Comparison of ENCODE assay signal across 18 cellular contexts in genomic region chr11:99117603-99118002, GRCh38.
DNase-seq lines count a peak whose midpoint lies in the region; ATAC-seq and TF ChIP-seq lines count a peak whose summit lies in the region.
"Had no signal": no experiment of that assay in that cellular context is flagged by ENCODE, and none has a peak within 500 bp of the region (broad histone marks: within the 10 kb centered on the region; RNA-seq: fewer than 3 reads in every experiment).

No MANE protein-coding gene starts in this region.

- TF ChIP-seq CTCF in GM23338 (conservative IDR thresholded peaks at IDR 0.05; ENCODE audit: low read depth in 2 of 2) (peak; percentile 22 to 52), PC-3 (conservative IDR thresholded peaks at IDR 0.05; ENCODE audit: low read depth, low read length) (peak; percentile 34; the same call in 1 of the 2 replicates)

- no peaks in the 10 kb centered on the region for H3F3A ChIP-seq in GM23338 (replicated peaks; ENCODE audit: low read depth)
- H3F3A ChIP-seq in PC-3 (ENCODE audit: low read length, unreplicated experiment), result no peaks in the 10 kb centered on the region

- peak; percentile 6 for DNase-seq in DMS53 treated with DMSO at 0.1 percent for 48 hours (lab: John Stamatoyannopoulos, UW; ENCODE audit: unreplicated experiment)
- peak; percentile 14 for DNase-seq in GM23338 (ENCODE audit: low spot score)
- DNase-seq in PC-3, result no peak
- DNase-seq in iPS DF 4.7 (ENCODE audit: extremely low read depth, low spot score), result peak; percentile 1
- no peak for DNase-seq in hippocampal formation (lab: John Stamatoyannopoulos, UW)
- DNase-seq in activated CD4-positive, alpha-beta T cell treated with anti-CD3 and anti-CD28 coated beads, Interleukin-2, amount 10 ng/mL, durations not matched to agents 7 days and 5 days, result no peak
- DNase-seq: DMS153, GM23248, HFFc6, NCI-H1105, NCI-H187, NCI-H2171, NCI-H446 treated with DMSO at 0.1 percent for 48 hours, T-helper 1 cell had no signal

- ATAC-seq in GM23338 (no peak), PC-3 (no peak), GM21825 (IDR thresholded peaks at IDR 0.05; ENCODE audit: unreplicated experiment) (no peak)
- ATAC-seq: K562 had no signal

- POLR2A ChIA-PET in PC-3 (lab: Charles Lee; ENCODE audit: unreplicated experiment), result no interaction called here
- POLR2A ChIA-PET in activated CD4-positive, alpha-beta T cell treated with anti-CD3 and anti-CD28 coated beads, Interleukin-2, amount 10 ng/mL, durations not matched to agents 7 days and 5 days (lab: Charles Lee), result no interaction called here

- no TSS peak for BruUV-seq in PC-3 (replicated peaks; lab: Mats Ljungman, UMichigan)

- CTCF ChIA-PET in PC-3 (lab: Charles Lee), result no interaction called here
- CTCF ChIA-PET in activated CD4-positive, alpha-beta T cell treated with anti-CD3 and anti-CD28 coated beads, Interleukin-2, amount 10 ng/mL, durations not matched to agents 7 days and 5 days (lab: Charles Lee), result no interaction called here

- H3K27me3 Mint-ChIP-seq in GM23338 (ENCODE audit: insufficient read depth, low read depth, poor library complexity), result peaks cover 1% of the 10 kb centered on the region
- H3K27me3 Mint-ChIP-seq in activated CD4-positive, alpha-beta T cell treated with anti-CD3 and anti-CD28 coated beads, Interleukin-2, amount 10 ng/mL, durations not matched to agents 7 days and 5 days, result no peaks in the 10 kb centered on the region

- no peak overlapping the region for H3K27ac Mint-ChIP-seq in GM23338
- H3K27ac Mint-ChIP-seq in activated CD4-positive, alpha-beta T cell treated with anti-CD3 and anti-CD28 coated beads, Interleukin-2, amount 10 ng/mL, durations not matched to agents 7 days and 5 days, result no peak overlapping the region
- H3K27ac Mint-ChIP-seq: HFFc6 had no signal

- H3K4me1 ChIP-seq in GM23338 (ENCODE audit: insufficient read depth) (no peaks in the 10 kb centered on the region), PC-3 (ENCODE audit: insufficient read depth, low read length) (no peaks in the 10 kb centered on the region)
- H3K4me1 ChIP-seq: BLaER1 treated with 17β-estradiol and CSF1 and Interleukin-3, amounts not matched to agents 10 nM and 100 nM had no signal

- no peaks in the 10 kb centered on the region for H3K9me3 ChIP-seq in PC-3 (ENCODE audit: low read length)
- H3K9me3 ChIP-seq: BLaER1 treated with 17β-estradiol and CSF1 and Interleukin-3, amounts not matched to agents 10 nM and 100 nM had no signal

- H3K4me2 ChIP-seq in GM23338, result no peak overlapping the region
- H3K4me2 ChIP-seq in PC-3 (ENCODE audit: low read length), result no peak overlapping the region
- H3K4me2 ChIP-seq: BLaER1 treated with 17β-estradiol and CSF1 and Interleukin-3, amounts not matched to agents 10 nM and 100 nM had no signal

- H3K79me2 ChIP-seq in GM23338 (replicated peaks; ENCODE audit: insufficient read depth), result no peaks in the 10 kb centered on the region
- H3K79me2 ChIP-seq in PC-3 (ENCODE audit: low read length), result no peaks in the 10 kb centered on the region

- H3K9me2 ChIP-seq in GM23338 (ENCODE audit: insufficient read depth) (no peaks in the 10 kb centered on the region), PC-3 (replicated peaks; ENCODE audit: low read length) (no peaks in the 10 kb centered on the region)

- H3K36me3 ChIP-seq in GM23338 (ENCODE audit: insufficient read depth), result no peaks in the 10 kb centered on the region
- H3K36me3 ChIP-seq in PC-3 (ENCODE audit: low read depth, low read length), result no peaks in the 10 kb centered on the region
- H3K36me3 ChIP-seq: BLaER1 treated with 17β-estradiol and CSF1 and Interleukin-3, amounts not matched to agents 10 nM and 100 nM had no signal

- H3K9ac ChIP-seq in PC-3 (ENCODE audit: low read length), result no peak overlapping the region
- H3K9ac ChIP-seq: BLaER1 treated with 17β-estradiol and CSF1 and Interleukin-3, amounts not matched to agents 10 nM and 100 nM; GM23248 had no signal

- H3K9me3 Mint-ChIP-seq in GM23338, result no peaks in the 10 kb centered on the region
- H3K9me3 Mint-ChIP-seq in activated CD4-positive, alpha-beta T cell treated with anti-CD3 and anti-CD28 coated beads, Interleukin-2, amount 10 ng/mL, durations not matched to agents 7 days and 5 days, result peaks cover 4% of the 10 kb centered on the region

- intact Hi-C loops in PC-3 (cut with micrococcal nuclease), result no loop called here

- no peak overlapping the region for H3K27ac ChIP-seq in GM23338 (ENCODE audit: low read depth)
- H3K27ac ChIP-seq in PC-3 (ENCODE audit: low read length), result no peak overlapping the region
- H3K27ac ChIP-seq: BLaER1 treated with 17β-estradiol and CSF1 and Interleukin-3, amounts not matched to agents 10 nM and 100 nM; GM23248; SK-N-MC had no signal

- no peaks in the 10 kb centered on the region for H4K20me1 ChIP-seq in GM23338 (replicated peaks; ENCODE audit: insufficient read depth)
- H4K20me1 ChIP-seq in PC-3 (ENCODE audit: low read length), result no peaks in the 10 kb centered on the region
- H4K20me1 ChIP-seq: BLaER1 treated with 17β-estradiol and CSF1 and Interleukin-3, amounts not matched to agents 10 nM and 100 nM had no signal

- H2AFZ ChIP-seq in GM23338, result no peak overlapping the region
- H2AFZ ChIP-seq in PC-3 (ENCODE audit: low read length), result no peak overlapping the region
- H2AFZ ChIP-seq: GM23248 had no signal

- H3K27me3 ChIP-seq in GM23338 (ENCODE audit: insufficient read depth), result no peaks in the 10 kb centered on the region
- no peaks in the 10 kb centered on the region for H3K27me3 ChIP-seq in PC-3 (ENCODE audit: low read length)
- H3K27me3 ChIP-seq: BLaER1 treated with 17β-estradiol and CSF1 and Interleukin-3, amounts not matched to agents 10 nM and 100 nM had no signal

- H3K4me1 Mint-ChIP-seq in GM23338, result no peaks in the 10 kb centered on the region
- H3K4me1 Mint-ChIP-seq in activated CD4-positive, alpha-beta T cell treated with anti-CD3 and anti-CD28 coated beads, Interleukin-2, amount 10 ng/mL, durations not matched to agents 7 days and 5 days, result no peaks in the 10 kb centered on the region

- H3K4me3 Mint-ChIP-seq in GM23338, result no peak overlapping the region
- H3K4me3 Mint-ChIP-seq in activated CD4-positive, alpha-beta T cell treated with anti-CD3 and anti-CD28 coated beads, Interleukin-2, amount 10 ng/mL, durations not matched to agents 7 days and 5 days, result no peak overlapping the region
- H3K4me3 Mint-ChIP-seq: HFFc6 had no signal

- H3K4me3 ChIP-seq in GM23338, result no peak overlapping the region
- no peak overlapping the region for H3K4me3 ChIP-seq in PC-3 (ENCODE audit: low read length)
- H3K4me3 ChIP-seq: BLaER1 treated with 17β-estradiol and CSF1 and Interleukin-3, amounts not matched to agents 10 nM and 100 nM; GM23248; K562; SK-N-MC had no signal

- no peaks in the 10 kb centered on the region for H3K36me3 Mint-ChIP-seq in GM23338 (ENCODE audit: low read depth)
- no peaks in the 10 kb centered on the region for H3K36me3 Mint-ChIP-seq in activated CD4-positive, alpha-beta T cell treated with anti-CD3 and anti-CD28 coated beads, Interleukin-2, amount 10 ng/mL, durations not matched to agents 7 days and 5 days (ENCODE audit: low read depth)

TF ChIP-seq in GM23338, 12 proteins besides CTCF, POLR2A, EP300 and RAD21 (continues in another document):
- TF ChIP-seq CREB1 (CRISPR knock-in tag; IDR thresholded peaks at IDR 0.05; ENCODE audit: low read depth) (no peak), ZNF331 (CRISPR knock-in tag; IDR thresholded peaks at IDR 0.05; ENCODE audit: low read depth) (no peak), JUNB (IDR thresholded peaks at IDR 0.05; ENCODE audit: unreplicated experiment) (no peak), EZH2phosphoT487 (IDR thresholded peaks at IDR 0.05; ENCODE audit: unreplicated experiment) (no peak), STAT1 (IDR thresholded peaks at IDR 0.05; ENCODE audit: unreplicated experiment) (no peak), NANOG (IDR thresholded peaks at IDR 0.05; ENCODE audit: borderline replicate concordance) (no peak)

Comparison
In these comparisons a context has a peak if more than half of its experiments do, and no peak if none do; other contexts are left out.
1. DNase-seq: peak in DMS53 treated with DMSO at 0.1 percent for 48 hours (single experiment), GM23338 (single experiment) and iPS DF 4.7 (single experiment); none in PC-3 (single experiment), hippocampal formation (0 of 2) and activated CD4-positive, alpha-beta T cell treated with anti-CD3 and anti-CD28 coated beads, Interleukin-2, amount 10 ng/mL, durations not matched to agents 7 days and 5 days (single experiment).